In genomic region chr10:99979066-99979685, GRCh38 we compare ENCODE assay signal across 1 cellular context.
TF ChIP-seq lines count a peak whose summit lies in the region.

No MANE protein-coding gene starts in this region.

TF ChIP-seq in HCT116, 20 proteins besides CTCF, POLR2A, EP300 and RAD21:
- TF ChIP-seq FOSL1 (IDR thresholded peaks at IDR 0.05; ENCODE audit: low read depth) (no peak), POLR2AphosphoS5 (IDR thresholded peaks at IDR 0.05; ENCODE audit: low read depth, low read length) (no peak), ELF1 (IDR thresholded peaks at IDR 0.05; ENCODE audit: borderline replicate concordance, low read depth) (no peak), EGR1 (IDR thresholded peaks at IDR 0.05; ENCODE audit: low read depth) (no peak), JUND (IDR thresholded peaks at IDR 0.05) (no peak), CEBPB (IDR thresholded peaks at IDR 0.05; ENCODE audit: low read depth) (no peak), EZH2phosphoT487 (IDR thresholded peaks at IDR 0.05; ENCODE audit: borderline replicate concordance) (no peak), TCF7L2 (IDR thresholded peaks at IDR 0.05; ENCODE audit: borderline replicate concordance, extremely low read depth, insufficient read depth, insufficient read length) (no peak), ZBTB33 (IDR thresholded peaks at IDR 0.05; ENCODE audit: extremely low read depth, insufficient replicate concordance, low read length) (no peak), CBX3 (IDR thresholded peaks at IDR 0.05; ENCODE audit: low read depth) (no peak)
- TF ChIP-seq, protein P1, sequence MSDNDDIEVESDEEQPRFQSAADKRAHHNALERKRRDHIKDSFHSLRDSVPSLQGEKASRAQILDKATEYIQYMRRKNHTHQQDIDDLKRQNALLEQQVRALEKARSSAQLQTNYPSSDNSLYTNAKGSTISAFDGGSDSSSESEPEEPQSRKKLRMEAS (IDR thresholded peaks at IDR 0.05) = no peak
- TF ChIP-seq, protein P2, sequence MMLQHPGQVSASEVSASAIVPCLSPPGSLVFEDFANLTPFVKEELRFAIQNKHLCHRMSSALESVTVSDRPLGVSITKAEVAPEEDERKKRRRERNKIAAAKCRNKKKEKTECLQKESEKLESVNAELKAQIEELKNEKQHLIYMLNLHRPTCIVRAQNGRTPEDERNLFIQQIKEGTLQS (IDR thresholded peaks at IDR 0.05) = no peak
